ENCODE assay signal across 39 cellular contexts in the genomic region with DNA sequence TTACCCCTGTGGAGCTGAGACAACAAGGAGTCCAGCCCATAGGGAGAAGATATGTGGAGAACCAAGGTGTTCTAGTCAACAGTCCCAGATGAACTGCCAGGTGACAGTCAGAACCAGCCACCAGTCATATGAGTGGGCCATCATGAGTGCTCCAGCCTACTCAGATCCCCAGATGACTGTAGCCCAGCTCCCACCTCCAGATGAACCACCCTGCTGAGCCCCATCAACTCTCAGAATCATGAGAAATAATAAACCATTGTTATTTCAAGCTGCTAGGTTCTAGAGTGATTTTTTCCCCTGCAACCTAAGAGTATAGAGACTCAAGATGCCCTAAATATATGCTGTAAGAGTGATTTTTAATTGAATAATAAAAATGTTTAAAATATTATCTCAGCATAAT.
"Had no signal": no experiment of that assay in that cellular context is flagged by ENCODE, and none has a peak within 500 bp of the region (broad histone marks: within the 10 kb centered on the region; RNA-seq: fewer than 3 reads in every experiment).

No MANE protein-coding gene starts in this region.

- DNase-seq: activated effector memory CD4-positive, alpha-beta T cell treated with anti-CD3 and anti-CD28 coated beads, Interleukin-2, amount 50 U/mL, for 16 hours; activated effector memory CD4-positive, alpha-beta T cell treated with Interleukin-2 at 50 U/mL for 16 hours; activated gamma-delta T cell; activated gamma-delta T cell treated with Interleukin-2 at 50 U/mL for 16 hours; activated naive CD4-positive, alpha-beta T cell; activated naive CD4-positive, alpha-beta T cell treated with anti-CD3 and anti-CD28 coated beads for 36 hours; activated naive CD4-positive, alpha-beta T cell treated with anti-CD3 and anti-CD28 coated beads, Interleukin-2, amount 10 ng/mL, durations not matched to agents 7 days and 5 days; activated naive CD4-positive, alpha-beta T cell treated with anti-CD3 and anti-CD28 coated beads, Interleukin-2, amount 50 U/mL, for 16 hours; activated naive CD4-positive, alpha-beta T cell treated with Interleukin-2 at 50 U/mL for 16 hours; activated naive CD8-positive, alpha-beta T cell treated with anti-CD3 and anti-CD28 coated beads for 36 hours; activated naive CD8-positive, alpha-beta T cell treated with anti-CD3 and anti-CD28 coated beads, Interleukin-2, amount 10 ng/mL, durations not matched to agents 7 days and 5 days; activated naive CD8-positive, alpha-beta T cell treated with anti-CD3 and anti-CD28 coated beads, Interleukin-2, amount 50 U/mL, for 24 hours; activated T-cell treated with anti-CD3 and anti-CD28 coated beads, Interleukin-2, amount 50 U/mL, for 24 hours; activated T-cell treated with anti-CD3 and anti-CD28 coated beads, Interleukin-2, amount 50 U/mL, for 4 hours; activated T-cell treated with anti-CD3 and anti-CD28 coated beads, Interleukin-2, amount 50 U/mL, for 48 hours; activated T-cell treated with anti-CD3 and anti-CD28 coated beads, Interleukin-2, amount 50 U/mL, for 72 hours; adrenal gland; amniotic stem cell; amygdala; anterior cingulate cortex; aorta; body of pancreas; brain microvascular endothelial cell; caudate nucleus; central memory CD4-positive, alpha-beta T cell; cerebellar nuclear complex had no signal

- H3K27me3 ChIP-seq: adrenal gland, ascending aorta, body of pancreas, brain microvascular endothelial cell, breast epithelium, cardiac muscle cell had no signal

- H3K27ac Mint-ChIP-seq: activated naive CD4-positive, alpha-beta T cell treated with anti-CD3 and anti-CD28 coated beads for 36 hours; activated naive CD4-positive, alpha-beta T cell treated with anti-CD3 and anti-CD28 coated beads, Interleukin-2, amount 10 ng/mL, durations not matched to agents 7 days and 5 days; activated naive CD4-positive, alpha-beta T cell treated with anti-CD3 and anti-CD28 coated beads, Interleukin-2, amount 50 U/mL, for 24 hours; activated naive CD4-positive, alpha-beta T cell treated with anti-CD3 and anti-CD28 coated beads, Interleukin-2, amount 50 U/mL, for 72 hours; activated naive CD8-positive, alpha-beta T cell; activated naive CD8-positive, alpha-beta T cell treated with anti-CD3 and anti-CD28 coated beads for 36 hours; activated naive CD8-positive, alpha-beta T cell treated with anti-CD3 and anti-CD28 coated beads, Interleukin-2, amount 10 ng/mL, durations not matched to agents 7 days and 5 days; activated naive CD8-positive, alpha-beta T cell treated with anti-CD3 and anti-CD28 coated beads, Interleukin-2, amount 50 U/mL, for 24 hours; activated T-cell treated with anti-CD3 and anti-CD28 coated beads, Interleukin-2, amount 50 U/mL, for 24 hours; activated T-cell treated with anti-CD3 and anti-CD28 coated beads, Interleukin-2, amount 50 U/mL, for 72 hours; activated T-helper 1 cell treated with anti-CD3 and anti-CD28 coated beads, Interleukin-12 subunit alpha, Interleukin-12 subunit beta, Interleukin-2, Interleukin-4 antibody, amounts not matched to agents 30 ng/mL and 10 ng/mL and 1 ng/mL, durations not matched to agents 14 hours and 24 hours and 36 hours; activated T-helper 17 cell treated with anti-CD3 and anti-CD28 coated beads, Interleukin-2, amount 50 U/mL, for 72 hours; activated T-helper 2 cell treated with anti-CD3 and anti-CD28 coated beads, Interferon-gamma antibody, Interleukin-2, Interleukin-4, amounts not matched to agents 10 μg/mL and 5 μg/mL and 100 μg/mL, durations not matched to agents 14 hours and 24 hours and 36 hours; brain had no signal

- H3K4me3 ChIP-seq: adrenal gland, ascending aorta, body of pancreas, breast epithelium, cardiac muscle cell had no signal

- H3K9me3 ChIP-seq: body of pancreas, breast epithelium had no signal

- H3K4me1 ChIP-seq: adrenal gland, ascending aorta, body of pancreas, breast epithelium had no signal

- H3K36me3 Mint-ChIP-seq: activated naive CD4-positive, alpha-beta T cell treated with anti-CD3 and anti-CD28 coated beads, Interleukin-2, amount 10 ng/mL, durations not matched to agents 7 days and 5 days; activated naive CD4-positive, alpha-beta T cell treated with anti-CD3 and anti-CD28 coated beads, Interleukin-2, amount 50 U/mL, for 24 hours; activated naive CD8-positive, alpha-beta T cell; activated naive CD8-positive, alpha-beta T cell treated with anti-CD3 and anti-CD28 coated beads for 36 hours; activated naive CD8-positive, alpha-beta T cell treated with anti-CD3 and anti-CD28 coated beads, Interleukin-2, amount 10 ng/mL, durations not matched to agents 7 days and 5 days; brain had no signal

- ATAC-seq: activated naive CD4-positive, alpha-beta T cell treated with anti-CD3 and anti-CD28 coated beads, Interleukin-2, amount 50 U/mL, for 72 hours; activated naive CD8-positive, alpha-beta T cell treated with anti-CD3 and anti-CD28 coated beads, Interleukin-2, amount 50 U/mL, for 24 hours; activated T-cell treated with anti-CD3 and anti-CD28 coated beads, Interleukin-2, amount 50 U/mL, for 4 hours; activated T-cell treated with anti-CD3 and anti-CD28 coated beads, Interleukin-2, amount 50 U/mL, for 72 hours; activated T-helper 17 cell treated with anti-CD3 and anti-CD28 coated beads, Interleukin-2, amount 50 U/mL, for 72 hours; body of pancreas had no signal

- H3K27ac ChIP-seq: adrenal gland, ascending aorta, body of pancreas, brain microvascular endothelial cell, breast epithelium, cardiac muscle cell had no signal

- H3K4me3 Mint-ChIP-seq: activated naive CD4-positive, alpha-beta T cell treated with anti-CD3 and anti-CD28 coated beads for 36 hours; activated naive CD4-positive, alpha-beta T cell treated with anti-CD3 and anti-CD28 coated beads, Interleukin-2, amount 10 ng/mL, durations not matched to agents 7 days and 5 days; activated naive CD4-positive, alpha-beta T cell treated with anti-CD3 and anti-CD28 coated beads, Interleukin-2, amount 50 U/mL, for 24 hours; activated naive CD8-positive, alpha-beta T cell; activated naive CD8-positive, alpha-beta T cell treated with anti-CD3 and anti-CD28 coated beads for 36 hours; activated naive CD8-positive, alpha-beta T cell treated with anti-CD3 and anti-CD28 coated beads, Interleukin-2, amount 10 ng/mL, durations not matched to agents 7 days and 5 days; activated naive CD8-positive, alpha-beta T cell treated with anti-CD3 and anti-CD28 coated beads, Interleukin-2, amount 50 U/mL, for 24 hours; activated T-cell treated with anti-CD3 and anti-CD28 coated beads, Interleukin-2, amount 50 U/mL, for 24 hours; activated T-cell treated with anti-CD3 and anti-CD28 coated beads, Interleukin-2, amount 50 U/mL, for 4 hours; activated T-cell treated with anti-CD3 and anti-CD28 coated beads, Interleukin-2, amount 50 U/mL, for 72 hours; activated T-helper 1 cell treated with anti-CD3 and anti-CD28 coated beads, Interleukin-12 subunit alpha, Interleukin-12 subunit beta, Interleukin-2, Interleukin-4 antibody, amounts not matched to agents 30 ng/mL and 10 ng/mL and 1 ng/mL, durations not matched to agents 14 hours and 24 hours and 36 hours; activated T-helper 17 cell treated with anti-CD3 and anti-CD28 coated beads, Interleukin-2, amount 50 U/mL, for 72 hours; brain; central memory CD8-positive, alpha-beta T cell had no signal

- H3K27me3 Mint-ChIP-seq: activated naive CD4-positive, alpha-beta T cell treated with anti-CD3 and anti-CD28 coated beads, Interleukin-2, amount 10 ng/mL, durations not matched to agents 7 days and 5 days; activated naive CD4-positive, alpha-beta T cell treated with anti-CD3 and anti-CD28 coated beads, Interleukin-2, amount 50 U/mL, for 24 hours; activated naive CD8-positive, alpha-beta T cell; activated naive CD8-positive, alpha-beta T cell treated with anti-CD3 and anti-CD28 coated beads for 36 hours; activated naive CD8-positive, alpha-beta T cell treated with anti-CD3 and anti-CD28 coated beads, Interleukin-2, amount 10 ng/mL, durations not matched to agents 7 days and 5 days; activated naive CD8-positive, alpha-beta T cell treated with anti-CD3 and anti-CD28 coated beads, Interleukin-2, amount 50 U/mL, for 24 hours; activated T-cell treated with anti-CD3 and anti-CD28 coated beads, Interleukin-2, amount 50 U/mL, for 24 hours; activated T-helper 17 cell treated with anti-CD3 and anti-CD28 coated beads, Interleukin-2, amount 50 U/mL, for 72 hours; brain; central memory CD8-positive, alpha-beta T cell had no signal

- H3K36me3 ChIP-seq: adrenal gland, ascending aorta, brain microvascular endothelial cell, breast epithelium, cardiac muscle cell had no signal

- FAIRE-seq: astrocyte, bronchial epithelial cell had no signal

- H3K4me1 Mint-ChIP-seq: activated naive CD4-positive, alpha-beta T cell treated with anti-CD3 and anti-CD28 coated beads, Interleukin-2, amount 10 ng/mL, durations not matched to agents 7 days and 5 days; activated naive CD4-positive, alpha-beta T cell treated with anti-CD3 and anti-CD28 coated beads, Interleukin-2, amount 50 U/mL, for 24 hours; activated naive CD8-positive, alpha-beta T cell treated with anti-CD3 and anti-CD28 coated beads for 36 hours; activated naive CD8-positive, alpha-beta T cell treated with anti-CD3 and anti-CD28 coated beads, Interleukin-2, amount 10 ng/mL, durations not matched to agents 7 days and 5 days; activated naive CD8-positive, alpha-beta T cell treated with anti-CD3 and anti-CD28 coated beads, Interleukin-2, amount 50 U/mL, for 24 hours; activated T-helper 17 cell treated with anti-CD3 and anti-CD28 coated beads, Interleukin-2, amount 50 U/mL, for 72 hours; central memory CD8-positive, alpha-beta T cell had no signal
